In the genomic region with DNA sequence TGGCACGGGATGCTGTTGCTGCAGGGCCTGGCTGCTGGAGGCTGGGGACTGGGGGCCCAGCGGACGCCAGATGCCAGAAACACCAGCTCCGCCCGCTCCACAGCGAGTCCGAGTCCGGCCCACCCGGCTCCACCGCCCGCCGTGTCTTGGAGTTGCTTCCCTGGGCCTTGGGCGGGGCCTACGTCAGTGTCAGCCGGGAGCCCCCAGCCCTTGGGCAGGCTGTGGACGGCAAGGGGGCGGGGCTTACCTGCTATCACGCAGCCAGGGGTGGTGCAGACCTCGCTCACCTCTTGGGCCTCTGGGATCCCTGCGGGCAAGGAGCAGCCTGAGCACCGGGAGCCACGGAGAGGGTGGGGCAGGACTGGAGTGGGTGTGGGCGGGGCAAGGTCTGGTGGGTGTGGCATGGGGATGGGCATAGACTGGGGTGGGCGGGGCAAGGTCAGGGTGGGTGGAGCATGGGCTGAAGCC, we compare ENCODE assay signal across 8 cellular contexts. TPM values are rescaled to one million over a fixed set of nuclear protein-coding genes. Genes with fewer than 3 reads are reported as not detected.
A peak's percentile ranks its signal among the peaks of the same experiment; 100 is the strongest.
DNase-seq lines count a peak whose midpoint lies in the region; ATAC-seq and TF ChIP-seq lines count a peak whose summit lies in the region.

No MANE protein-coding gene starts in this region.

- TF ChIP-seq EP300 in gastroesophageal sphincter (IDR thresholded peaks at IDR 0.05) = no peak

- H3K27me3 ChIP-seq in RWPE2 (ENCODE audit: insufficient read depth, poor library complexity, severe bottlenecking) (peaks cover 5% of the 10 kb centered on the region), gastroesophageal sphincter (peaks cover 70% of the 10 kb centered on the region), spleen (replicated peaks in 1 of 7) (peaks cover 0 to 38% (median 8%) of the 10 kb centered on the region in 7 donors)

- no peak overlapping the region for H3K4me3 ChIP-seq in RWPE2 (ENCODE audit: severe bottlenecking)
- H3K4me3 ChIP-seq in gastroesophageal sphincter = peak overlapping the region in 1 of 2 donors; percentile 28
- peak overlapping the region in 2 of 8 donors; percentile 3 to 38 for H3K4me3 ChIP-seq in spleen

- no peaks in the 10 kb centered on the region for H3K36me3 ChIP-seq in RWPE2 (ENCODE audit: low read depth)
- H3K36me3 ChIP-seq in gastroesophageal sphincter = no peaks in the 10 kb centered on the region
- H3K36me3 ChIP-seq in spleen = no peaks in the 10 kb centered on the region

- no peak for TF ChIP-seq CTCF in RWPE2 (IDR thresholded peaks at IDR 0.05; ENCODE audit: poor library complexity, severe bottlenecking)
- TF ChIP-seq CTCF in gastroesophageal sphincter (IDR thresholded peaks at IDR 0.05) = no peak
- TF ChIP-seq CTCF in spleen (IDR thresholded peaks at IDR 0.05 in 8 of 11, conservative IDR thresholded peaks at IDR 0.05 in 3 of 11) = no peak

- intact Hi-C loops in spleen (cut with DNase I; ENCODE audit: low total_unique reads) = no loop called here

- ATAC-seq in RWPE2 (ENCODE audit: low read depth) (peak; percentile 83), gastroesophageal sphincter (peak; percentile 29), HG02678 (IDR thresholded peaks at IDR 0.05; ENCODE audit: unreplicated experiment) (no peak)

- WGBS in gastroesophageal sphincter (ENCODE audit: low coverage in 1 of 2), 2 donors = no CpG with 5 or more reads among the region's 24 CpGs
- WGBS in spleen, 5 donors = 15 to 26% (median 20%) methylated on average over 15 to 24 of the region's 24 CpGs

- H3K9me3 ChIP-seq in RWPE2 (ENCODE audit: severe bottlenecking) (no peaks in the 10 kb centered on the region), gastroesophageal sphincter (peaks cover 0 to 32% (median 0%) of the 10 kb centered on the region in 3 donors), spleen (peaks cover 0 to 32% (median 29%) of the 10 kb centered on the region in 8 donors)

- H3K27ac ChIP-seq in RWPE2 (ENCODE audit: poor library complexity, severe bottlenecking) (no peak overlapping the region), gastroesophageal sphincter (no peak overlapping the region), spleen (no peak overlapping the region)

- H3K4me1 ChIP-seq in RWPE2 (ENCODE audit: insufficient read depth, poor library complexity, severe bottlenecking) (no peaks in the 10 kb centered on the region), gastroesophageal sphincter (peaks cover 0 to 27% (median 0%) of the 10 kb centered on the region in 3 donors), spleen (peaks cover 0 to 6% (median 0%) of the 10 kb centered on the region in 6 donors)

- no peak for TF ChIP-seq POLR2A in gastroesophageal sphincter (IDR thresholded peaks at IDR 0.05)
- TF ChIP-seq POLR2A in spleen (IDR thresholded peaks at IDR 0.05) = no peak

- DNase-seq in activated CD4-positive, alpha-beta T cell treated with anti-CD3 and anti-CD28 coated beads for 48 hours = peak; percentile 51
- no peak for DNase-seq in activated CD4-positive, alpha-beta T cell treated with anti-CD3 and anti-CD28 coated beads for 4 hours
- DNase-seq in RWPE2 (ENCODE audit: low spot score) (peak; percentile 77), spleen (peak; percentile 69), H4 (ENCODE audit: low spot score) (no peak), C1 segment of cervical spinal cord (lab: John Stamatoyannopoulos, UW) (no peak)

RNA-seq across cellular contexts. Expression of gene MMEL1, which starts 21.7 kb away (rescaled TPM):
- total RNA-seq in gastroesophageal sphincter = 1 to 10 TPM in 3 of 4 donors, not detected in 1; 1.4 to 3.9 (median 2.1) TPM
- 1 to 10 TPM in 6 of 7 donors, not detected in 1; 1.9 to 4.6 (median 3.5) TPM for total RNA-seq in spleen
- 1 to 10 TPM; 2.5 to 6.4 (median 2.9) TPM for polyA plus RNA-seq in spleen
- total RNA-seq in H4 (2014; rRNA removed; shearing (Covaris generic)) = not detected in 2 replicates

RNA-seq across cellular contexts. Expression of gene PRXL2B, which starts 24.5 kb away (rescaled TPM):
- total RNA-seq in gastroesophageal sphincter = 10 to 100 TPM in 3 of 4 donors, 1 to 10 TPM in 1; 6.5 to 24.1 (median 14.0) TPM
- 10 to 100 TPM; 21.9 to 43.0 (median 26.7) TPM for total RNA-seq in spleen
- polyA plus RNA-seq in spleen = 10 to 100 TPM; 10.7 to 29.0 (median 13.2) TPM
- total RNA-seq in H4 (2014; rRNA removed; shearing (Covaris generic)) = 18.8 and 29.0 TPM in 2 replicates

RNA-seq across cellular contexts. Expression of gene TNFRSF14, which starts 54.9 kb away (rescaled TPM):
- 10 to 100 TPM; 23.0 to 81.6 (median 36.9) TPM for total RNA-seq in gastroesophageal sphincter
- total RNA-seq in spleen = 100 to 1,000 TPM; 146 to 203 (median 190) TPM
- polyA plus RNA-seq in spleen = 100 to 1,000 TPM; 167 to 366 (median 302) TPM
- total RNA-seq in H4 (2014; rRNA removed; shearing (Covaris generic)) = 3.3 and 9.1 TPM in 2 replicates

Comparison
In these comparisons a context has a peak if more than half of its experiments do, and no peak if none do; other contexts are left out.
1. DNase-seq: peak in activated CD4-positive, alpha-beta T cell treated with anti-CD3 and anti-CD28 coated beads for 48 hours (single experiment), RWPE2 (single experiment) and spleen (single experiment); none in activated CD4-positive, alpha-beta T cell treated with anti-CD3 and anti-CD28 coated beads for 4 hours (0 of 2), H4 (single experiment) and C1 segment of cervical spinal cord (0 of 14).